In the genomic region with DNA sequence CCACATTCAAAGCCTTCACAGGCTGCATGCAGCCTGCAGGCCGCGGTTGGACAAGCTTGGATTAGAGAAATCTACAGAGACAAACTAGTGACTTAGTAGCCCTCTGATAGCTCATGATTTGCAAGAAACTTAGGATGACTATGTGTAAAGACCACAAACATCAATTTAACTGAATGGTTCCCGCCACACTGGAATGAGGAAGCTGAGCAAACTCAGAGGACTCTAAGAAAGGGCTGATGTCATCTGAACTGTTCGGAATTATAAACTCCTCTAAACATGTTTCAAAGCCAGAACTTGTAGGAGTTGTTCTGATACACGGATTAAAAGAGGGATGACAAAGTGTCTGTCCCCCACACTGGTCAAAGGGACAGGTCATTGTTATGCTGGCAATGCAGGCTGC, we compare ENCODE assay signal across 8 cellular contexts. TPM values are rescaled to one million over a fixed set of nuclear protein-coding genes. Genes with fewer than 3 reads are reported as not detected.
A peak's percentile ranks its signal among the peaks of the same experiment; 100 is the strongest.
DNase-seq lines count a peak whose midpoint lies in the region; ATAC-seq, FAIRE-seq and TF ChIP-seq lines count a peak whose summit lies in the region.
"Not testable (repeated sequence)": the region's sequence is repeated elsewhere in the genome, so short reads cannot be mapped to it uniquely, and the experiment has no call there.

No MANE protein-coding gene starts in this region.

- not testable (repeated sequence) for H3K9me3 ChIP-seq in body of pancreas, mucosa of descending colon, pancreas, upper lobe of right lung

- TF ChIP-seq POLR2A in body of pancreas (IDR thresholded peaks at IDR 0.05): not testable (repeated sequence)

- not testable (repeated sequence) for H3K4me3 ChIP-seq in body of pancreas, mucosa of descending colon, pancreas, upper lobe of right lung

- not testable (repeated sequence) for H3K27ac ChIP-seq in body of pancreas, foreskin keratinocyte, pancreas, upper lobe of right lung

- DNase-seq in RCC 7860 (ENCODE audit: low spot score); body of pancreas; foreskin keratinocyte; left colon; mucosa of descending colon; pancreas; upper lobe of right lung: not testable (repeated sequence)

- no CpG with 5 or more reads among the region's 5 CpGs for WGBS in body of pancreas, 2 donors
- WGBS in pancreas, 2 donors: no CpG with 5 or more reads among the region's 5 CpGs

- TF ChIP-seq CTCF in body of pancreas (IDR thresholded peaks at IDR 0.05); foreskin keratinocyte (conservative IDR thresholded peaks at IDR 0.05); mucosa of descending colon (IDR thresholded peaks at IDR 0.05); pancreas (IDR thresholded peaks at IDR 0.05); upper lobe of right lung (IDR thresholded peaks at IDR 0.05): not testable (repeated sequence)

- not testable (repeated sequence) for H3K4me1 ChIP-seq in body of pancreas; foreskin keratinocyte; mucosa of descending colon (ENCODE audit: low read depth); pancreas; upper lobe of right lung

- not testable (repeated sequence) for H3K36me3 ChIP-seq in body of pancreas (replicated peaks in 1 of 2; ENCODE audit: insufficient read depth in 1 of 2, low read depth in 2 of 2); mucosa of descending colon (ENCODE audit: low read depth); pancreas; upper lobe of right lung

- H3K27me3 ChIP-seq in body of pancreas, foreskin keratinocyte, pancreas, upper lobe of right lung: not testable (repeated sequence)

- intact Hi-C loops in body of pancreas (cut with DNase I); left colon (cut with DNase I, micrococcal nuclease); mucosa of descending colon (cut with DNase I, micrococcal nuclease); pancreas (cut with DNase I); upper lobe of right lung (cut with DNase I): not testable (repeated sequence)

- FAIRE-seq in RCC 7860 (lab: Jason Lieb, UNC): peak; percentile 85
- not testable (repeated sequence) for FAIRE-seq in pancreas (lab: Jason Lieb, UNC)

- peak; percentile 95 for ATAC-seq in SK-N-SH treated with all-trans-retinoic acid at 6 μM for 48 hours
- peak; percentile 59 for ATAC-seq in body of pancreas
- peak; percentile 89 for ATAC-seq in foreskin keratinocyte
- ATAC-seq in left colon: peak; percentile 59
- ATAC-seq in mucosa of descending colon: peak; percentile 64
- ATAC-seq in pancreas: peak; percentile 25 to 68 (median 54)
- peak; percentile 44 for ATAC-seq in upper lobe of right lung

RNA-seq across cellular contexts. Expression of gene RPS17, which starts 34.5 kb away (rescaled TPM):
- total RNA-seq in body of pancreas (1,000 to 10,000 TPM in 1 of 2 donors, 100 to 1,000 TPM in 1; 987 to 1,378 TPM), foreskin keratinocyte (3,287 and 3,560 TPM in 2 replicates), left colon (100 to 1,000 TPM; 950 to 981 TPM), mucosa of descending colon (1,000 to 10,000 TPM in 2 of 3 donors, 100 to 1,000 TPM in 1; 921 to 1,089 (median 1,038) TPM), pancreas (1,000 to 10,000 TPM in 3 of 6 donors, 100 to 1,000 TPM in 3; 751 to 1,395 (median 1,053) TPM), upper lobe of right lung (1,176 TPM)
- polyA plus RNA-seq in foreskin keratinocyte (4,776 and 5,214 TPM in 2 replicates), pancreas (1,000 to 10,000 TPM; 2,122 to 2,243 TPM)

Comparison
In these comparisons a context has a peak if more than half of its experiments do, and no peak if none do; other contexts are left out.
1. ATAC-seq: peak in every context shown above with its lines; median percentile 95 in SK-N-SH treated with all-trans-retinoic acid at 6 μM for 48 hours; 89 in foreskin keratinocyte; 64 in mucosa of descending colon; 59 in body of pancreas; 59 in left colon; 54 in pancreas; 44 in upper lobe of right lung.